In genomic region chr3:40532252-40532651, GRCh38 we compare ENCODE assay signal across 25 cellular contexts. TPM values are rescaled to one million over a fixed set of nuclear protein-coding genes. Genes with fewer than 3 reads are reported as not detected.
DNase-seq lines count a peak whose midpoint lies in the region; ATAC-seq, FAIRE-seq and TF ChIP-seq lines count a peak whose summit lies in the region.
"Had no signal": no experiment of that assay in that cellular context is flagged by ENCODE, and none has a peak within 500 bp of the region (broad histone marks: within the 10 kb centered on the region; RNA-seq: fewer than 3 reads in every experiment).

No MANE protein-coding gene starts in this region.

- ATAC-seq in stimulated activated memory B cell treated with anti-CD40 and anti-IgM and Interleukin-4, amounts not matched to agents 10 μg/mL and 1 μg/mL and 100 μg/mL, for 72 hours: no peak
- ATAC-seq: PC-3, SK-N-SH treated with all-trans-retinoic acid at 6 μM for 48 hours had no signal

- H3K27ac Mint-ChIP-seq in CD14-positive monocyte: no peak overlapping the region
- no peak overlapping the region for H3K27ac Mint-ChIP-seq in stimulated activated memory B cell treated with anti-CD40 and anti-IgM and Interleukin-4, amounts not matched to agents 10 μg/mL and 1 μg/mL and 100 μg/mL, for 72 hours

- H3K4me3 ChIP-seq in adipocyte (ENCODE audit: low read length) (peak overlapping the region; percentile 25), liver (ENCODE audit: low read depth in 1 of 3, low read length in 3 of 3) (peak overlapping the region in 2 of 3 donors; percentile 13 to 46)
- H3K4me3 ChIP-seq: MG63, SJCRH30 had no signal

- H3K36me3 ChIP-seq in adipocyte (ENCODE audit: control insufficient read depth, insufficient read depth, low read length, severe bottlenecking): peaks cover 73% of the 10 kb centered on the region
- H3K36me3 ChIP-seq in liver (ENCODE audit: control insufficient read depth in 4 of 4, insufficient read depth in 3 of 4, low read depth in 1 of 4, low read length in 3 of 4): peaks cover 32 to 76% (median 69%) of the 10 kb centered on the region in 4 donors

- H3K4me1 Mint-ChIP-seq in CD14-positive monocyte: peaks cover 2% of the 10 kb centered on the region
- peaks cover 16% of the 10 kb centered on the region for H3K4me1 Mint-ChIP-seq in stimulated activated memory B cell treated with anti-CD40 and anti-IgM and Interleukin-4, amounts not matched to agents 10 μg/mL and 1 μg/mL and 100 μg/mL, for 72 hours

- intact Hi-C loops in CD14-positive monocyte (cut with micrococcal nuclease): no loop called here

- H3K27me3 ChIP-seq in adipocyte (replicated peaks; ENCODE audit: control insufficient read depth, insufficient read depth, low read length) (no peaks in the 10 kb centered on the region), liver (ENCODE audit: control insufficient read depth in 4 of 4, insufficient read depth in 4 of 4, low read length in 3 of 4) (no peaks in the 10 kb centered on the region)
- H3K27me3 ChIP-seq: MG63, SJCRH30 had no signal

- 97% methylated on average over 5 of the region's 5 CpGs for WGBS in liver

- no peak for TF ChIP-seq RAD21 in liver (IDR thresholded peaks at IDR 0.05)

- TF ChIP-seq POLR2A in H54 (IDR thresholded peaks at IDR 0.05; ENCODE audit: low read depth, low read length): no peak

- H3K9ac ChIP-seq in adipocyte (ENCODE audit: low read length) (no peak overlapping the region), liver (ENCODE audit: low read depth in 1 of 2, low read length in 2 of 2) (no peak overlapping the region)

- peaks cover 29 to 52% (median 43%) of the 10 kb centered on the region in 7 donors for H3K9me3 Mint-ChIP-seq in CD14-positive monocyte
- peaks cover 14% of the 10 kb centered on the region for H3K9me3 Mint-ChIP-seq in stimulated activated memory B cell treated with anti-CD40 and anti-IgM and Interleukin-4, amounts not matched to agents 10 μg/mL and 1 μg/mL and 100 μg/mL, for 72 hours

- DNase-seq in A172 (ENCODE audit: low spot score): peak; percentile 4
- peak; percentile 8 for DNase-seq in ELR (ENCODE audit: low read depth)
- DNase-seq in adipocyte (ENCODE audit: low read depth): no peak
- no peak for DNase-seq in CD14-positive monocyte (ENCODE audit: low spot score)
- DNase-seq in H54 (ENCODE audit: insufficient read length, low spot score): no peak
- DNase-seq: C1 segment of cervical spinal cord; Calu3; DMS153; DND-41; GOT3; KG1; MG63; NCI-H2029; NCI-H446 treated with DMSO at 0.1 percent for 48 hours; NCI-H526; NCI-H82; NK-92 treated with Interleukin-12 subunit alpha and Interleukin-12 subunit beta, amount 100 ng/mL, for 24 hours; PC-3; SJCRH30 had no signal

- FAIRE-seq in H54 (lab: Jason Lieb, UNC): no peak
- FAIRE-seq: A204.1, GM18507, HTR-8/SVneo had no signal

- H3K27me3 Mint-ChIP-seq in CD14-positive monocyte (ENCODE audit: low read depth in 3 of 3): peaks cover 0 to 2% (median 0%) of the 10 kb centered on the region in 3 donors
- H3K27me3 Mint-ChIP-seq in stimulated activated memory B cell treated with anti-CD40 and anti-IgM and Interleukin-4, amounts not matched to agents 10 μg/mL and 1 μg/mL and 100 μg/mL, for 72 hours: no peaks in the 10 kb centered on the region

- H3K4me3 Mint-ChIP-seq in CD14-positive monocyte: no peak overlapping the region
- no peak overlapping the region for H3K4me3 Mint-ChIP-seq in stimulated activated memory B cell treated with anti-CD40 and anti-IgM and Interleukin-4, amounts not matched to agents 10 μg/mL and 1 μg/mL and 100 μg/mL, for 72 hours

- no peak overlapping the region for H3K27ac ChIP-seq in liver (ENCODE audit: low read depth in 1 of 2, low read length in 2 of 2)
- H3K27ac ChIP-seq: SJCRH30 had no signal

- H3K9me3 ChIP-seq in adipocyte (ENCODE audit: control insufficient read depth, low read length) (peaks cover 38% of the 10 kb centered on the region), liver (ENCODE audit: control insufficient read depth in 4 of 4, low read length in 3 of 4) (peaks cover 13 to 26% (median 16%) of the 10 kb centered on the region in 4 donors)
- H3K9me3 ChIP-seq: MG63, SJCRH30 had no signal

- peaks cover 81 to 92% of the 10 kb centered on the region in 2 donors for H3K36me3 Mint-ChIP-seq in CD14-positive monocyte
- H3K36me3 Mint-ChIP-seq in stimulated activated memory B cell treated with anti-CD40 and anti-IgM and Interleukin-4, amounts not matched to agents 10 μg/mL and 1 μg/mL and 100 μg/mL, for 72 hours: peaks cover 94% of the 10 kb centered on the region

- no peak for TF ChIP-seq CTCF in liver (IDR thresholded peaks at IDR 0.05; ENCODE audit: low read depth, low read length, missing input control)
- no peak for TF ChIP-seq CTCF in CD14-positive monocyte (IDR thresholded peaks at IDR 0.05)

- peaks cover 5% of the 10 kb centered on the region for H3K4me1 ChIP-seq in adipocyte (ENCODE audit: control insufficient read depth, insufficient read depth, low read length)
- H3K4me1 ChIP-seq in liver (ENCODE audit: control insufficient read depth in 4 of 4, insufficient read depth in 4 of 4, low read length in 3 of 4): no peaks in the 10 kb centered on the region
- H3K4me1 ChIP-seq: SJCRH30 had no signal

TF ChIP-seq in liver, 16 proteins besides CTCF, POLR2A, EP300 and RAD21:
- no peak for TF ChIP-seq ZBTB33 (IDR thresholded peaks at IDR 0.05)
- TF ChIP-seq JUND (IDR thresholded peaks at IDR 0.05): no peak
- TF ChIP-seq ATF3 (IDR thresholded peaks at IDR 0.05): no peak
- TF ChIP-seq GABPA (IDR thresholded peaks at IDR 0.05 in 1 of 2, conservative IDR thresholded peaks at IDR 0.05 in 1 of 2): no peak
- TF ChIP-seq HNF4G (IDR thresholded peaks at IDR 0.05): no peak
- no peak for TF ChIP-seq FOXA2 (IDR thresholded peaks at IDR 0.05)
- TF ChIP-seq SP1 (IDR thresholded peaks at IDR 0.05): no peak
- TF ChIP-seq YY1 (IDR thresholded peaks at IDR 0.05): no peak
- no peak for TF ChIP-seq HNF4A (conservative IDR thresholded peaks at IDR 0.05)
- no peak for TF ChIP-seq NR2F2 (IDR thresholded peaks at IDR 0.05)
- no peak for TF ChIP-seq EGR1 (IDR thresholded peaks at IDR 0.05; ENCODE audit: low read depth in 2 of 2)
- TF ChIP-seq, protein P1, sequence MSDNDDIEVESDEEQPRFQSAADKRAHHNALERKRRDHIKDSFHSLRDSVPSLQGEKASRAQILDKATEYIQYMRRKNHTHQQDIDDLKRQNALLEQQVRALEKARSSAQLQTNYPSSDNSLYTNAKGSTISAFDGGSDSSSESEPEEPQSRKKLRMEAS (IDR thresholded peaks at IDR 0.05): no peak

RNA-seq across cellular contexts. Expression of gene ZNF621, which starts 7.5 kb away (rescaled TPM):
- 12.4 and 16.9 TPM in 2 replicates for total RNA-seq in A172 (2014; rRNA removed; shearing (Covaris generic))
- total RNA-seq in liver: 10 to 100 TPM; 10.1 to 11.5 TPM
- polyA plus RNA-seq in liver (1 to 10 TPM; 3.3 to 4.0 TPM), CD14-positive monocyte (1 to 10 TPM; 1.1 to 2.0 TPM)

RNA-seq across cellular contexts. Expression of gene ZNF620, which starts 26.4 kb away (rescaled TPM):
- 2.5 and 2.7 TPM in 2 replicates for total RNA-seq in A172 (2014; rRNA removed; shearing (Covaris generic))
- 1 to 10 TPM; 2.4 to 7.1 TPM for total RNA-seq in liver
- 1 to 10 TPM in 1 of 2 donors, under 1 TPM in 1; 0.95 to 1.0 TPM for polyA plus RNA-seq in liver
- polyA plus RNA-seq in CD14-positive monocyte: under 1 TPM; 0.27 to 0.37 TPM

RNA-seq across cellular contexts. Expression of gene ZNF619, which starts 55.3 kb away (rescaled TPM):
- 4.9 and 5.1 TPM in 2 replicates for total RNA-seq in A172 (2014; rRNA removed; shearing (Covaris generic))
- 1 to 10 TPM; 4.9 to 5.9 TPM for total RNA-seq in liver
- polyA plus RNA-seq in liver (1 to 10 TPM; 1.3 to 1.7 TPM), CD14-positive monocyte (1 to 10 TPM; 1.6 to 1.8 TPM)

Comparison
In these comparisons a context has a peak if more than half of its experiments do, and no peak if none do; other contexts are left out.
1. DNase-seq: peak in A172 (single experiment) and ELR (single experiment); none in adipocyte (single experiment), CD14-positive monocyte (single experiment) and H54 (single experiment).